2 cellular contexts compared by ENCODE assay signal in genomic region chr11:40597546-40598113, GRCh38.
TF ChIP-seq lines count a peak whose summit lies in the region.

No MANE protein-coding gene starts in this region.

TF ChIP-seq in GM23338, 12 proteins besides CTCF, POLR2A, EP300 and RAD21 (continued from another document):
- TF ChIP-seq REST (IDR thresholded peaks at IDR 0.05; ENCODE audit: unreplicated experiment) (no peak), ZNF462 (CRISPR knock-in tag; IDR thresholded peaks at IDR 0.05) (no peak), ZNF331 (CRISPR knock-in tag; IDR thresholded peaks at IDR 0.05; ENCODE audit: low read depth) (no peak), NANOG (IDR thresholded peaks at IDR 0.05; ENCODE audit: borderline replicate concordance) (no peak), JUNB (IDR thresholded peaks at IDR 0.05; ENCODE audit: unreplicated experiment) (no peak), POLR2AphosphoS5 (IDR thresholded peaks at IDR 0.05; ENCODE audit: low read depth) (no peak), CREB1 (CRISPR knock-in tag; IDR thresholded peaks at IDR 0.05; ENCODE audit: low read depth) (no peak), ZNF114 (CRISPR knock-in tag; IDR thresholded peaks at IDR 0.05) (no peak)

TF ChIP-seq in liver, 16 proteins besides CTCF, POLR2A, EP300 and RAD21 (continued from another document):
- TF ChIP-seq ATF3 (IDR thresholded peaks at IDR 0.05), result no peak
